8 cellular contexts compared by ENCODE assay signal in genomic region chr5:17216176-17216973, GRCh38. TPM values are rescaled to one million over a fixed set of nuclear protein-coding genes. Genes with fewer than 3 reads are reported as not detected.
A peak's percentile ranks its signal among the peaks of the same experiment; 100 is the strongest.
DNase-seq lines count a peak whose midpoint lies in the region; ATAC-seq and TF ChIP-seq lines count a peak whose summit lies in the region.

No MANE protein-coding gene starts in this region.

- H3K27ac ChIP-seq in skeletal muscle tissue (ENCODE audit: low read depth, low read length): no peak overlapping the region

- H3K9ac ChIP-seq in skeletal muscle tissue (ENCODE audit: low read depth in 1 of 3, low read length in 3 of 3): no peak overlapping the region

- peak overlapping the region; percentile 59 to 79 (median 62) for H3K4me3 Mint-ChIP-seq in T-cell
- peak overlapping the region; percentile 50 to 79 (median 65) for H3K4me3 Mint-ChIP-seq in immature natural killer cell

- POLR2A ChIA-PET in AG04449 (lab: Yijun Ruan, JAX) (interaction anchor here (0.6 to 2.3 kb wide), 4 partner anchors 22 to 1066 kb away, joined by 3 to 7 read pairs (median 4); no protein-coding TSS in a partner anchor), T-cell (lab: Charles Lee) (interaction anchor here in 1 of 2 donors (0.5 kb wide), 1 partner anchor 1811 kb away, joined by 4 read pairs; no protein-coding TSS in a partner anchor)

- DNase-seq in AG04449 (ENCODE audit: low read depth, low spot score) (no peak), NCI-H146 treated with DMSO at 0.1 percent for 48 hours (lab: John Stamatoyannopoulos, UW; ENCODE audit: unreplicated experiment) (peak; percentile 80), T-cell (peak in 19 of 34 experiments; percentile 12 to 55 (median 30)), immature natural killer cell (peak; percentile 17 to 20 (median 17))
- DNase-seq in central memory CD4-positive, alpha-beta T cell: peak; percentile 14

- peak; percentile 39 for ATAC-seq in GM18519 (IDR thresholded peaks at IDR 0.05; ENCODE audit: low FRiP score, unreplicated experiment)
- ATAC-seq in HG02981 (IDR thresholded peaks at IDR 0.05; ENCODE audit: unreplicated experiment): peak; percentile 41
- peak; percentile 30 to 58 (median 38) for ATAC-seq in T-cell (replicated peaks in 1 of 4)

- peaks cover 23 to 39% of the 10 kb centered on the region in 2 donors for H3K27me3 Mint-ChIP-seq in T-cell
- peaks cover 8 to 21% (median 19%) of the 10 kb centered on the region in 3 donors for H3K27me3 Mint-ChIP-seq in immature natural killer cell (ENCODE audit: low read depth in 3 of 3)

- H3K4me1 Mint-ChIP-seq in T-cell (peaks cover 13 to 18% (median 14%) of the 10 kb centered on the region in 3 donors), immature natural killer cell (peaks cover 10 to 12% of the 10 kb centered on the region in 2 donors)

- peak overlapping the region; percentile 95 for H3K4me3 ChIP-seq in AG04449 (ENCODE audit: low read depth, low read length)
- peak overlapping the region; percentile 35 to 47 (median 43) for H3K4me3 ChIP-seq in skeletal muscle tissue (ENCODE audit: low read length in 3 of 3)

- CTCF ChIA-PET in AG04449 (lab: Yijun Ruan, JAX) (interaction anchor here (0.6 to 5.3 kb wide), 56 partner anchors 8 to 1113 kb away, joined by 3 to 184 read pairs (median 4); no protein-coding TSS in a partner anchor), T-cell (lab: Charles Lee) (interaction anchor here (0.7 to 1.7 kb wide), 4 partner anchors 16 to 1099 kb away, joined by 3 to 8 read pairs (median 4); no protein-coding TSS in a partner anchor)

- peaks cover 6 to 11% (median 7%) of the 10 kb centered on the region in 3 donors for H3K4me1 ChIP-seq in skeletal muscle tissue (ENCODE audit: control insufficient read depth in 3 of 3, insufficient read depth in 3 of 3, low read length in 3 of 3)

- H3K9me3 ChIP-seq in skeletal muscle tissue (ENCODE audit: control insufficient read depth in 3 of 3, low read length in 3 of 3): no peaks in the 10 kb centered on the region

- peak; percentile 75 for TF ChIP-seq CTCF in AG04449 (IDR thresholded peaks at IDR 0.05; ENCODE audit: insufficient read depth, low read length, missing control alignments)

- H3K9me3 Mint-ChIP-seq in T-cell: no peaks in the 10 kb centered on the region
- peaks cover 0 to 18% (median 2%) of the 10 kb centered on the region in 6 donors for H3K9me3 Mint-ChIP-seq in immature natural killer cell

- H3K27me3 ChIP-seq in skeletal muscle tissue (ENCODE audit: control insufficient read depth in 3 of 3, insufficient read depth in 3 of 3, low read length in 3 of 3): peaks cover 30 to 42% (median 30%) of the 10 kb centered on the region in 3 donors

- H3K36me3 Mint-ChIP-seq in T-cell: no peaks in the 10 kb centered on the region
- no peaks in the 10 kb centered on the region for H3K36me3 Mint-ChIP-seq in immature natural killer cell

- no peaks in the 10 kb centered on the region for H3K36me3 ChIP-seq in skeletal muscle tissue (ENCODE audit: control insufficient read depth in 3 of 3, insufficient read depth in 3 of 3, low read length in 3 of 3)

- no peak overlapping the region for H3K27ac Mint-ChIP-seq in T-cell
- H3K27ac Mint-ChIP-seq in immature natural killer cell: peak overlapping the region in 1 of 6 donors; percentile 62

RNA-seq across cellular contexts. Expression of gene BASP1, which starts 1.1 kb away (rescaled TPM):
- total RNA-seq in T-cell (1 to 10 TPM in 3 of 5 donors, under 1 TPM in 2; 0.47 to 4.6 (median 2.2) TPM), skeletal muscle tissue (12.5 TPM)
- 1 to 10 TPM; 1.6 to 7.2 (median 5.3) TPM for polyA plus RNA-seq in immature natural killer cell
